24 cellular contexts compared by ENCODE assay signal in genomic region chr17:33267881-33268548, GRCh38. TPM values are rescaled to one million over a fixed set of nuclear protein-coding genes. Genes with fewer than 3 reads are reported as not detected.
"Had no signal": no experiment of that assay in that cellular context is flagged by ENCODE, and none has a peak within 500 bp of the region (broad histone marks: within the 10 kb centered on the region; RNA-seq: fewer than 3 reads in every experiment).

No MANE protein-coding gene starts in this region.

- H3K27me3 ChIP-seq: adrenal gland, foreskin keratinocyte, sigmoid colon, uterus had no signal

- H3K36me3 ChIP-seq: adrenal gland, lower lobe of right lung, sigmoid colon, tibial artery, uterus had no signal

- H3K9me3 ChIP-seq: adrenal gland, lower lobe of right lung, sigmoid colon, tibial artery, uterus had no signal

- H3K4me1 ChIP-seq: adrenal gland, lower lobe of right lung, sigmoid colon, tibial artery, uterus had no signal

- DNase-seq: activated CD4-positive, alpha-beta T cell treated with anti-CD3 and anti-CD28 coated beads, Interleukin-2, amount 50 U/mL, for 1 hour; activated CD4-positive, CD25-positive, alpha-beta regulatory T cell treated with anti-CD3 and anti-CD28 coated beads, Interleukin-2, amount 50 U/mL, for 72 hours; activated CD8-positive, alpha-beta memory T cell treated with anti-CD3 and anti-CD28 coated beads, Interleukin-2, amount 50 U/mL, for 4 hours; activated effector memory CD4-positive, alpha-beta T cell treated with Interleukin-2 at 50 U/mL for 16 hours; activated T-cell treated with anti-CD3 and anti-CD28 coated beads, Interleukin-2, amount 50 U/mL, for 4 hours; adrenal gland; effector memory CD4-positive, alpha-beta T cell; glutamatergic neuron; hippocampal formation; lower lobe of right lung; sigmoid colon; stimulated activated CD4-positive, alpha-beta T cell treated with anti-CD3 and anti-CD28 coated beads, Interleukin-12 subunit alpha, Interleukin-12 subunit beta, amount 100 ng/mL, for 4 hours; stimulated activated CD4-positive, alpha-beta T cell treated with anti-CD3 and anti-CD28 coated beads, Interleukin-1b, Interleukin-23, amount 100 ng/mL, for 48 hours; stimulated activated naive CD4-positive, alpha-beta T cell treated with Interleukin-2 at 50 U/mL for 16 hours; substantia nigra; T-helper 2 cell; tibial artery; uterus had no signal

- H3K27ac ChIP-seq: adrenal gland, foreskin keratinocyte, lower lobe of right lung, sigmoid colon, tibial artery, uterus, VCaP had no signal

- FAIRE-seq: islet of Langerhans had no signal

- H3K4me3 ChIP-seq: adrenal gland, lower lobe of right lung, sigmoid colon, tibial artery, uterus had no signal

- ATAC-seq: activated naive CD4-positive, alpha-beta T cell treated with anti-CD3 and anti-CD28 coated beads, Interleukin-2, amount 50 U/mL, for 72 hours; activated T-cell treated with anti-CD3 and anti-CD28 coated beads, Interleukin-2, amount 50 U/mL, for 4 hours; lower lobe of right lung had no signal

RNA-seq across cellular contexts. Expression of gene ASIC2, which starts 25.1 kb away (rescaled TPM):
- total RNA-seq: activated naive CD4-positive, alpha-beta T cell treated with anti-CD3 and anti-CD28 coated beads, Interleukin-2, amount 50 U/mL, for 72 hours; activated T-cell treated with anti-CD3 and anti-CD28 coated beads, Interleukin-2, amount 50 U/mL, for 4 hours; cardiac septum; endothelial cell of umbilical vein; lower lobe of right lung had no signal
- polyA plus RNA-seq: endothelial cell of umbilical vein had no signal
